ENCODE assay signal across 26 cellular contexts in genomic region chr15:97101572-97101971, GRCh38.
"Had no signal": no experiment of that assay in that cellular context is flagged by ENCODE, and none has a peak within 500 bp of the region (broad histone marks: within the 10 kb centered on the region; RNA-seq: fewer than 3 reads in every experiment).

No MANE protein-coding gene starts in this region.

- H3K9me3 ChIP-seq: neutrophil, right atrium auricular region, right lobe of liver, thoracic aorta, tibial artery, upper lobe of right lung had no signal

- H3K27ac Mint-ChIP-seq: mesothelial cell of epicardium; naive B cell; natural killer cell; nephron progenitor cell; neural progenitor cell; progenitor cell of endocrine pancreas; stimulated activated naive CD8-positive, alpha-beta T cell treated with anti-CD3 and anti-CD28 coated beads, Interleukin-15, Interleukin-2, amounts not matched to agents 100 ng/mL and 50 ng/mL, for 24 hours had no signal

- H3K4me3 ChIP-seq: left ventricle myocardium inferior, lung, neural progenitor cell, right atrium auricular region, right lobe of liver, suprapubic skin, thoracic aorta, tibial artery, upper lobe of right lung had no signal

- ATAC-seq: natural killer cell, right lobe of liver, upper lobe of right lung had no signal

- H3K27me3 Mint-ChIP-seq: naive B cell; stimulated activated naive CD8-positive, alpha-beta T cell treated with anti-CD3 and anti-CD28 coated beads, Interleukin-15, Interleukin-2, amounts not matched to agents 100 ng/mL and 50 ng/mL, for 24 hours had no signal

- H3K27me3 ChIP-seq: neural progenitor cell, neutrophil, right atrium auricular region, right lobe of liver, suprapubic skin, tibial artery, upper lobe of right lung had no signal

- H3K4me1 Mint-ChIP-seq: mesothelial cell of epicardium, naive B cell, natural killer cell, nephron progenitor cell, neural progenitor cell had no signal

- H3K36me3 Mint-ChIP-seq: mesothelial cell of epicardium, naive B cell, natural killer cell, neural progenitor cell had no signal

- DNase-seq: hippocampal formation; left ventricle myocardium inferior; mesendoderm; naive B cell; natural killer cell; nephron progenitor cell; occipital lobe; right lobe of liver; stimulated activated CD4-positive, alpha-beta T cell treated with anti-CD3 and anti-CD28 coated beads, Interleukin-12 subunit alpha, Interleukin-12 subunit beta, amount 100 ng/mL, for 4 hours; stimulated activated CD4-positive, alpha-beta T cell treated with anti-CD3 and anti-CD28 coated beads, Interleukin-15, amount 100 ng/mL, for 24 hours; stimulated activated CD4-positive, alpha-beta T cell treated with anti-CD3 and anti-CD28 coated beads, Interleukin-2, amount 100 ng/mL, for 24 hours; stimulated activated CD4-positive, alpha-beta T cell treated with anti-CD3 and anti-CD28 coated beads, Interleukin-4, amount 100 ng/mL, for 1 hour; stimulated activated naive CD4-positive, alpha-beta T cell; tibial artery; upper lobe of right lung had no signal

- H3K36me3 ChIP-seq: left ventricle myocardium inferior, neural progenitor cell, neutrophil, right atrium auricular region, right lobe of liver, suprapubic skin, thoracic aorta, tibial artery, upper lobe of right lung had no signal

- FAIRE-seq: islet of Langerhans, urothelium cell line had no signal

- H3K9me3 Mint-ChIP-seq: neural progenitor cell had no signal

- H3K27ac ChIP-seq: left ventricle myocardium inferior, neural progenitor cell, neutrophil, right atrium auricular region, right lobe of liver, suprapubic skin, thoracic aorta, tibial artery, upper lobe of right lung had no signal

- H3K4me3 Mint-ChIP-seq: mesothelial cell of epicardium; naive B cell; natural killer cell; nephron progenitor cell; neural progenitor cell; stimulated activated naive CD8-positive, alpha-beta T cell treated with anti-CD3 and anti-CD28 coated beads, Interleukin-15, Interleukin-2, amounts not matched to agents 100 ng/mL and 50 ng/mL, for 24 hours had no signal

- H3K4me1 ChIP-seq: left ventricle myocardium inferior, neural progenitor cell, right atrium auricular region, right lobe of liver, suprapubic skin, tibial artery, upper lobe of right lung had no signal
